13 cellular contexts compared by ENCODE assay signal in genomic region chr14:33589334-33589733, GRCh38.
DNase-seq lines count a peak whose midpoint lies in the region; ATAC-seq, FAIRE-seq and TF ChIP-seq lines count a peak whose summit lies in the region.
"Had no signal": no experiment of that assay in that cellular context is flagged by ENCODE, and none has a peak within 500 bp of the region (broad histone marks: within the 10 kb centered on the region; RNA-seq: fewer than 3 reads in every experiment).

No MANE protein-coding gene starts in this region.

- no peaks in the 10 kb centered on the region for H3K36me3 Mint-ChIP-seq in WTC11
- no peaks in the 10 kb centered on the region for H3K36me3 Mint-ChIP-seq in naive thymus-derived CD8-positive, alpha-beta T cell

- ATAC-seq in WTC11 (no peak), heart right ventricle (no peak), gastroesophageal sphincter (no peak)
- ATAC-seq in naive thymus-derived CD8-positive, alpha-beta T cell, result no peak
- ATAC-seq: GM12878 had no signal

- peaks cover 2% of the 10 kb centered on the region; the same call in 1 of the 2 replicates for H3K27me3 Mint-ChIP-seq in WTC11 (ENCODE audit: low read depth)
- H3K27me3 Mint-ChIP-seq in naive thymus-derived CD8-positive, alpha-beta T cell, result peaks cover 0 to 11% (median 0%) of the 10 kb centered on the region in 5 donors

- POLR2A ChIA-PET in WTC11 (lab: Charles Lee), result no interaction called here
- POLR2A ChIA-PET in naive thymus-derived CD8-positive, alpha-beta T cell (lab: Charles Lee), result no interaction called here

- TF ChIP-seq CTCF in WTC11 (IDR thresholded peaks at IDR 0.05) (no peak), heart right ventricle (IDR thresholded peaks at IDR 0.05) (no peak), gastroesophageal sphincter (IDR thresholded peaks at IDR 0.05) (no peak)

- DNase-seq in HK-2 (ENCODE audit: unreplicated experiment) (peak; percentile 5), WTC11 (ENCODE audit: low spot score) (no peak), fibroblast of the conjunctiva (ENCODE audit: low read depth) (peak; percentile 65), small intestine (peak; percentile 49), heart right ventricle (no peak)
- DNase-seq in naive thymus-derived CD8-positive, alpha-beta T cell, result no peak
- DNase-seq in activated CD8-positive, alpha-beta memory T cell treated with anti-CD3 and anti-CD28 coated beads, Interleukin-2, amount 50 U/mL, for 4 hours, result no peak
- DNase-seq: NCI-H2081 treated with DMSO at 0.1 percent for 48 hours, OCI-M1, retina had no signal

- H3K27ac ChIP-seq in small intestine (ENCODE audit: low read depth in 1 of 2, low read length in 1 of 2) (no peak overlapping the region), heart right ventricle (no peak overlapping the region), gastroesophageal sphincter (no peak overlapping the region)
- H3K27ac ChIP-seq: KMS-11 had no signal

- no peak overlapping the region for H3K4me3 ChIP-seq in small intestine (ENCODE audit: low read depth in 1 of 2, low read length in 2 of 2)
- H3K4me3 ChIP-seq in heart right ventricle, result no peak overlapping the region
- H3K4me3 ChIP-seq in gastroesophageal sphincter, result no peak overlapping the region
- H3K4me3 ChIP-seq: GM12878 had no signal

- intact Hi-C loops in heart right ventricle (cut with DNase I), result no loop called here

- H3K27me3 ChIP-seq in small intestine (ENCODE audit: control insufficient read depth in 2 of 2, insufficient read depth in 2 of 2, low read length in 2 of 2) (peaks cover 0 to 1% of the 10 kb centered on the region in 2 donors), heart right ventricle (no peaks in the 10 kb centered on the region), gastroesophageal sphincter (no peaks in the 10 kb centered on the region)

- CTCF ChIA-PET in WTC11 (lab: Charles Lee), result no interaction called here

- no peaks in the 10 kb centered on the region for H3K9me3 Mint-ChIP-seq in WTC11
- H3K9me3 Mint-ChIP-seq in naive thymus-derived CD8-positive, alpha-beta T cell, result peaks cover 0 to 2% (median 0%) of the 10 kb centered on the region in 9 donors

- H3K36me3 ChIP-seq in small intestine (ENCODE audit: control insufficient read depth in 2 of 2, insufficient read depth in 2 of 2, low read length in 2 of 2) (no peaks in the 10 kb centered on the region), heart right ventricle (no peaks in the 10 kb centered on the region), gastroesophageal sphincter (no peaks in the 10 kb centered on the region)

- H3K9me3 ChIP-seq in small intestine (ENCODE audit: control insufficient read depth, low read depth) (no peaks in the 10 kb centered on the region), heart right ventricle (no peaks in the 10 kb centered on the region), gastroesophageal sphincter (no peaks in the 10 kb centered on the region)

- WGBS in small intestine, 3 donors, result 20 to 50% (median 21%) methylated on average over 3 of the region's 3 CpGs
- WGBS in heart right ventricle, 2 donors, result 68 to 77% methylated on average over 3 of the region's 3 CpGs
- WGBS in gastroesophageal sphincter (ENCODE audit: low coverage in 1 of 2), 2 donors, result 46 to 48% methylated on average over 3 of the region's 3 CpGs

- H3K4me3 Mint-ChIP-seq in WTC11, result no peak overlapping the region
- no peak overlapping the region for H3K4me3 Mint-ChIP-seq in naive thymus-derived CD8-positive, alpha-beta T cell

- no peak for TF ChIP-seq POLR2A in gastroesophageal sphincter (IDR thresholded peaks at IDR 0.05)

- no peak for TF ChIP-seq EP300 in gastroesophageal sphincter (IDR thresholded peaks at IDR 0.05)

- no peak overlapping the region for H3K27ac Mint-ChIP-seq in WTC11
- no peak overlapping the region for H3K27ac Mint-ChIP-seq in naive thymus-derived CD8-positive, alpha-beta T cell

- H3K4me1 Mint-ChIP-seq in WTC11, result peaks cover 26% of the 10 kb centered on the region
- H3K4me1 Mint-ChIP-seq in naive thymus-derived CD8-positive, alpha-beta T cell, result no peaks in the 10 kb centered on the region

- H3K4me1 ChIP-seq in small intestine (ENCODE audit: control insufficient read depth in 2 of 2, insufficient read depth in 1 of 2, low read depth in 1 of 2, low read length in 1 of 2), result no peaks in the 10 kb centered on the region
- H3K4me1 ChIP-seq in heart right ventricle, result no peaks in the 10 kb centered on the region
- H3K4me1 ChIP-seq in gastroesophageal sphincter, result no peaks in the 10 kb centered on the region

- no peak for FAIRE-seq in small intestine (lab: Jason Lieb, UNC)
- FAIRE-seq: GM12878 had no signal

TF ChIP-seq in WTC11, 78 proteins besides CTCF, POLR2A, EP300 and RAD21:
- TF ChIP-seq RELA (CRISPR knock-in tag; IDR thresholded peaks at IDR 0.05; ENCODE audit: borderline replicate concordance), result no peak
- no peak for TF ChIP-seq KAT7 (CRISPR knock-in tag; IDR thresholded peaks at IDR 0.05; ENCODE audit: borderline replicate concordance)
- TF ChIP-seq GABPB1 (CRISPR knock-in tag; IDR thresholded peaks at IDR 0.05), result 0 out of 2 replicates have a peak, but pooled peaks have one; percentile 16
- no peak for TF ChIP-seq SP1 (CRISPR knock-in tag; conservative IDR thresholded peaks at IDR 0.05)
- no peak for TF ChIP-seq RORB (CRISPR knock-in tag; IDR thresholded peaks at IDR 0.05)

Comparison
In these comparisons a context has a peak if more than half of its experiments do, and no peak if none do; other contexts are left out.
1. DNase-seq: peak in HK-2 (single experiment), fibroblast of the conjunctiva (single experiment) and small intestine (single experiment); none in WTC11 (single experiment), heart right ventricle (0 of 2), naive thymus-derived CD8-positive, alpha-beta T cell (0 of 10) and activated CD8-positive, alpha-beta memory T cell treated with anti-CD3 and anti-CD28 coated beads, Interleukin-2, amount 50 U/mL, for 4 hours (single experiment).